In the genomic region with DNA sequence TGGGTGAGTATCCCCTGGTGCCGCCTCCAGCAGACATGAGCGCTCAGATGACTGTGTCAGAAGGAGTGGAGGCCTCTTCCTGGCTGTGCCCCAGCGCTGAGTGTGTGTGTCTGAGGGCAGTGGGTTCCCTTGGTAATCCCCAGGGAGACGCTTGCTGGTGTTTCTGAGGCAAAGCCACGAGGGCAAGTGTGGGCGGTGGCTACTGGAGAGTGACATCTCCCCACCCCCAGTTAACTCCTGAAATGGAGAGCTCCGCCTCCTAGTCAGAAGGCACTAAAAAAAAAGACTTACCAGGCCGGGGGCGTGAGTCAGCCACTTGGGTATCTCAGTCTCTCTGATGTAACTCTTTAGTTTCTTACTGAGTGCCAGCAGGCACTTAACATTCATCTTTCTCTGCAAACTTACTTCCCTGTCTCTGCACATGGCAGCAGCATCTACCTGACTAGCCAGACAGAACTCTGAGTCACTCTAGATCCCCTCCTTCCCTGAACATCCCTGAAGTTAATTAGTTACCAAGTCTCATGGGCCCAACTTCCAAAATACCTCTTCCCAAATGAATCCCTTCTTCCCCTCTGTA, we compare ENCODE assay signal across 9 cellular contexts. TPM values are rescaled to one million over a fixed set of nuclear protein-coding genes. Genes with fewer than 3 reads are reported as not detected.
DNase-seq lines count a peak whose midpoint lies in the region; TF ChIP-seq lines count a peak whose summit lies in the region.
"Had no signal": no experiment of that assay in that cellular context is flagged by ENCODE, and none has a peak within 500 bp of the region (broad histone marks: within the 10 kb centered on the region; RNA-seq: fewer than 3 reads in every experiment).

No MANE protein-coding gene starts in this region.

- H3K79me1 ChIP-seq in mesenchymal stem cell (replicated peaks; ENCODE audit: low read length, poor library complexity, severe bottlenecking), result peaks cover 1% of the 10 kb centered on the region

- peak overlapping the region; percentile 81 for H4K8ac ChIP-seq in mesenchymal stem cell (ENCODE audit: low read length)

- no peaks in the 10 kb centered on the region for H3K9me3 ChIP-seq in HEK293 (ENCODE audit: control insufficient read depth, insufficient read depth, low read depth, low read length)
- H3K9me3 ChIP-seq in MG63, result no peaks in the 10 kb centered on the region
- H3K9me3 ChIP-seq in mesenchymal stem cell (ENCODE audit: control insufficient read depth, low read length), result no peaks in the 10 kb centered on the region

- 8% methylated on average over 8 of the region's 9 CpGs for WGBS in mesenchymal stem cell

- H3K36me3 ChIP-seq in HEK293 (ENCODE audit: control insufficient read depth in 2 of 2, insufficient read depth in 1 of 2, low read length in 2 of 2), result no peaks in the 10 kb centered on the region
- no peaks in the 10 kb centered on the region; the same call in 1 of the 2 replicates for H3K36me3 ChIP-seq in MG63
- H3K36me3 ChIP-seq in mesenchymal stem cell (ENCODE audit: control insufficient read depth in 1 of 2, insufficient read depth in 2 of 2, low read depth in 1 of 2, low read length in 2 of 2), result peaks cover 50 to 75% of the 10 kb centered on the region in 2 experiments

- H2BK12ac ChIP-seq in mesenchymal stem cell (ENCODE audit: low read length in 2 of 2), result peak overlapping the region in 1 of 2 experiments; percentile 33

- peak overlapping the region; percentile 78 for H2AK5ac ChIP-seq in mesenchymal stem cell (ENCODE audit: low read length, severe bottlenecking)

- in situ Hi-C loops in GM13976 (cut with MboI; ENCODE audit: low sequenced_read_pairs, unreplicated experiment), result no loop called here

- H2BK15ac ChIP-seq in mesenchymal stem cell (ENCODE audit: low read depth, poor library complexity, severe bottlenecking), result peak overlapping the region; percentile 94

- CTCF ChIA-PET in HEK293 (lab: Yijun Ruan, JAX), result interaction anchor here (0.8 to 1.0 kb wide), 2 partner anchors 10 to 666 kb away, joined by 3 to 4 read pairs; no protein-coding TSS in a partner anchor

- H2BK120ac ChIP-seq in mesenchymal stem cell (ENCODE audit: low read depth, low read length), result no peak overlapping the region

- H3K9ac ChIP-seq in mesenchymal stem cell (ENCODE audit: low read length), result peak overlapping the region; percentile 34

- no peak overlapping the region for H3K4me3 ChIP-seq in HEK293 (ENCODE audit: low read depth, low read length)
- no peak overlapping the region for H3K4me3 ChIP-seq in MG63
- H3K4me3 ChIP-seq in coronary artery, result no peak overlapping the region
- H3K4me3 ChIP-seq in mesenchymal stem cell (ENCODE audit: insufficient read depth in 1 of 2, low read depth in 1 of 2, low read length in 2 of 2), result no peak overlapping the region

- DNase-seq in GM13976 (ENCODE audit: low spot score), result peak; percentile 90
- DNase-seq in MG63, result peak; percentile 95
- peak; percentile 77 for DNase-seq in activated CD4-positive, CD25-positive, alpha-beta regulatory T cell treated with anti-CD3 and anti-CD28 coated beads, Interleukin-2, amount 50 U/mL, for 72 hours
- DNase-seq in coronary artery (ENCODE audit: low spot score), result peak; percentile 90
- DNase-seq in mesenchymal stem cell, result peak; percentile 100
- DNase-seq in stimulated activated CD8-positive, alpha-beta memory T cell treated with anti-CD3 and anti-CD28 coated beads, Interleukin-4, amount 100 ng/mL, for 48 hours, result peak; percentile 93
- DNase-seq in NCI-H2029 treated with DMSO at 0.1 percent for 48 hours (lab: John Stamatoyannopoulos, UW), result no peak

- H3K4me2 ChIP-seq in mesenchymal stem cell (ENCODE audit: low read length, poor library complexity, severe bottlenecking), result peak overlapping the region; percentile 24

- peaks cover 8% of the 10 kb centered on the region for H3K4me1 ChIP-seq in HEK293 (ENCODE audit: control insufficient read depth, insufficient read depth, low read length)
- H3K4me1 ChIP-seq in mesenchymal stem cell (ENCODE audit: control insufficient read depth, insufficient read depth, low read depth, low read length), result peaks cover 20% of the 10 kb centered on the region

- H3K18ac ChIP-seq in mesenchymal stem cell (ENCODE audit: low read depth in 1 of 2, low read length in 2 of 2), result peak overlapping the region; percentile 41 to 56

- POLR2A ChIA-PET in HEK293 (lab: Yijun Ruan, JAX), result interaction anchor here (0.7 kb wide), 1 partner anchor 20 kb away, joined by 3 read pairs; no protein-coding TSS in a partner anchor

- H3K27ac ChIP-seq in HEK293 (ENCODE audit: extremely low read depth, low read depth, low read length), result peak overlapping the region; percentile 53; the same call in 1 of the 2 replicates
- peak overlapping the region; percentile 41 to 76 for H3K27ac ChIP-seq in coronary artery
- peak overlapping the region; percentile 91 for H3K27ac ChIP-seq in mesenchymal stem cell (ENCODE audit: low read length, poor library complexity, severe bottlenecking)

- H2BK5ac ChIP-seq in mesenchymal stem cell (ENCODE audit: low read depth, low read length, poor library complexity, severe bottlenecking), result no peak overlapping the region

- no peak for TF ChIP-seq CTCF in GM13976 (IDR thresholded peaks at IDR 0.05; ENCODE audit: borderline replicate concordance, control extremely low read depth, extremely low read depth, insufficient read depth, missing control alignments)
- TF ChIP-seq CTCF in HEK293 (tag by site-specific recombination; IDR thresholded peaks at IDR 0.05), result no peak
- no peak for TF ChIP-seq CTCF in coronary artery (IDR thresholded peaks at IDR 0.05)

- H4K91ac ChIP-seq in mesenchymal stem cell (ENCODE audit: low read length), result no peak overlapping the region

- peak overlapping the region in 1 of 2 experiments; percentile 30 for H3K14ac ChIP-seq in mesenchymal stem cell (ENCODE audit: low read length in 2 of 2)

- H3K27me3 ChIP-seq in MG63 (no peaks in the 10 kb centered on the region), mesenchymal stem cell (ENCODE audit: control insufficient read depth in 1 of 2, insufficient read depth in 1 of 2, low read length in 2 of 2) (no peaks in the 10 kb centered on the region)

- H2AFZ ChIP-seq in mesenchymal stem cell (ENCODE audit: low read depth, low read length), result no peak overlapping the region

- H3K4ac ChIP-seq in mesenchymal stem cell (ENCODE audit: low read depth in 1 of 2, low read length in 2 of 2), result no peak overlapping the region

- no peak overlapping the region for H3K23ac ChIP-seq in mesenchymal stem cell (ENCODE audit: low read length in 2 of 2)

TF ChIP-seq in HEK293, 187 proteins besides CTCF, POLR2A, EP300 and RAD21 (continues in another document):
- peak; percentile 27; the same call in 1 of the 2 replicates for TF ChIP-seq KLF10 (tag by site-specific recombination; IDR thresholded peaks at IDR 0.05)
- TF ChIP-seq KLF16 (tag by site-specific recombination; IDR thresholded peaks at IDR 0.05), result 0 out of 2 replicates have a peak, but pooled peaks have one; percentile 25
- peak; percentile 55; the same call in 1 of the 2 replicates for TF ChIP-seq GLIS2 (tag by site-specific recombination; IDR thresholded peaks at IDR 0.05)
- TF ChIP-seq ZNF423 (tag by site-specific recombination; IDR thresholded peaks at IDR 0.05), result 0 out of 2 replicates have a peak, but pooled peaks have one; percentile 49
- TF ChIP-seq SP7 (tag by site-specific recombination; IDR thresholded peaks at IDR 0.05), result peak; percentile 55
- TF ChIP-seq, protein P1, sequence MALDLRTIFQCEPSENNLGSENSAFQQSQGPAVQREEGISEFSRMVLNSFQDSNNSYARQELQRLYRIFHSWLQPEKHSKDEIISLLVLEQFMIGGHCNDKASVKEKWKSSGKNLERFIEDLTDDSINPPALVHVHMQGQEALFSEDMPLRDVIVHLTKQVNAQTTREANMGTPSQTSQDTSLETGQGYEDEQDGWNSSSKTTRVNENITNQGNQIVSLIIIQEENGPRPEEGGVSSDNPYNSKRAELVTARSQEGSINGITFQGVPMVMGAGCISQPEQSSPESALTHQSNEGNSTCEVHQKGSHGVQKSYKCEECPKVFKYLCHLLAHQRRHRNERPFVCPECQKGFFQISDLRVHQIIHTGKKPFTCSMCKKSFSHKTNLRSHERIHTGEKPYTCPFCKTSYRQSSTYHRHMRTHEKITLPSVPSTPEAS (tag by site-specific recombination; IDR thresholded peaks at IDR 0.05), result no peak
- TF ChIP-seq SP3 (tag by site-specific recombination; IDR thresholded peaks at IDR 0.05), result peak; percentile 53
- no peak for TF ChIP-seq ZNF785 (tag by site-specific recombination; IDR thresholded peaks at IDR 0.05)
- TF ChIP-seq ZNF133 (tag by site-specific recombination; IDR thresholded peaks at IDR 0.05), result no peak
- TF ChIP-seq, protein P2, sequence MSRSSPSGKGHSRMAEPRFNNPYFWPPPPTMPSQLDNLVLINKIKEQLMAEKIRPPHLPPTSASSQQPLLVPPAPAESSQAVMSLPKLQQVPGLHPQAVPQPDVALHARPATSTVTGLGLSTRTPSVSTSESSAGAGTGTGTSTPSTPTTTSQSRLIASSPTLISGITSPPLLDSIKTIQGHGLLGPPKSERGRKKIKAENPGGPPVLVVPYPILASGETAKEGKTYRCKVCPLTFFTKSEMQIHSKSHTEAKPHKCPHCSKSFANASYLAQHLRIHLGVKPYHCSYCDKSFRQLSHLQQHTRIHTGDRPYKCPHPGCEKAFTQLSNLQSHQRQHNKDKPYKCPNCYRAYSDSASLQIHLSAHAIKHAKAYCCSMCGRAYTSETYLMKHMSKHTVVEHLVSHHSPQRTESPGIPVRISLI (tag by site-specific recombination; IDR thresholded peaks at IDR 0.05), result peak; percentile 62; the same call in 1 of the 2 replicates
- TF ChIP-seq EGR2 (tag by site-specific recombination; IDR thresholded peaks at IDR 0.05; ENCODE audit: low read depth), result peak; percentile 80
- no peak for TF ChIP-seq ZNF473 (tag by site-specific recombination; IDR thresholded peaks at IDR 0.05)
- peak; percentile 74; the same call in 1 of the 2 replicates for TF ChIP-seq ZEB2 (tag by site-specific recombination; IDR thresholded peaks at IDR 0.05)
- TF ChIP-seq ZFHX2 (tag by site-specific recombination; conservative IDR thresholded peaks at IDR 0.05), result peak; percentile 88
- TF ChIP-seq ZNF610 (tag by site-specific recombination; IDR thresholded peaks at IDR 0.05; ENCODE audit: borderline replicate concordance), result no peak
- TF ChIP-seq OSR2 (tag by site-specific recombination; IDR thresholded peaks at IDR 0.05), result peak; percentile 66; the same call in 1 of the 2 replicates
- TF ChIP-seq GFI1B (tag by site-specific recombination; IDR thresholded peaks at IDR 0.05), result no peak
- peak; percentile 54 for TF ChIP-seq SP2 (tag by site-specific recombination; IDR thresholded peaks at IDR 0.05)
- TF ChIP-seq ZBTB48 (tag by site-specific recombination; IDR thresholded peaks at IDR 0.05), result peak; percentile 64; the same call in 1 of the 2 replicates

RNA-seq across cellular contexts. Expression of a gene that starts 19.3 kb away (rescaled TPM):
- total RNA-seq in MG63 (2014; rRNA removed; shearing (Covaris generic); ENCODE audit: low replicate concordance), result not detected in 2 replicates
- not detected for polyA plus RNA-seq in mesenchymal stem cell (2013, experiment 1 of 2)
- not detected for polyA plus RNA-seq in mesenchymal stem cell (2013, experiment 2 of 2)
- total RNA-seq: skeletal muscle tissue had no signal

RNA-seq across cellular contexts. Expression of a gene that starts 26.1 kb away (rescaled TPM):
- total RNA-seq in MG63 (2014; rRNA removed; shearing (Covaris generic); ENCODE audit: low replicate concordance), result not detected in 2 replicates
- polyA plus RNA-seq in mesenchymal stem cell (2013, experiment 1 of 2), result not detected
- polyA plus RNA-seq in mesenchymal stem cell (2013, experiment 2 of 2), result not detected

RNA-seq across cellular contexts. Expression of a gene that starts 38.8 kb away (rescaled TPM):
- total RNA-seq in MG63 (2014; rRNA removed; shearing (Covaris generic); ENCODE audit: low replicate concordance), result 0.17 and 1.4 TPM in 2 replicates
- 18.5 TPM for polyA plus RNA-seq in mesenchymal stem cell (2013, experiment 1 of 2)
- polyA plus RNA-seq in mesenchymal stem cell (2013, experiment 2 of 2), result 17.8 TPM
